In genomic region chr5:58127486-58128220, GRCh38 we compare ENCODE assay signal across 1 cellular context.
TF ChIP-seq lines count a peak whose summit lies in the region.

No MANE protein-coding gene starts in this region.

TF ChIP-seq in HepG2, 621 proteins besides CTCF, POLR2A, EP300 and RAD21:
- TF ChIP-seq GLI4 (CRISPR knock-in tag; IDR thresholded peaks at IDR 0.05; ENCODE audit: borderline replicate concordance) (no peak), ZNF335 (CRISPR knock-in tag; IDR thresholded peaks at IDR 0.05) (no peak), CENPT (CRISPR knock-in tag; IDR thresholded peaks at IDR 0.05; ENCODE audit: low read depth) (no peak), ZNF136 (CRISPR knock-in tag; IDR thresholded peaks at IDR 0.05; ENCODE audit: low read depth) (no peak), SIN3A (IDR thresholded peaks at IDR 0.05; ENCODE audit: borderline replicate concordance, low read depth, low read length) (no peak), ZNF326 (CRISPR knock-in tag; IDR thresholded peaks at IDR 0.05; ENCODE audit: borderline replicate concordance) (no peak), CERS6 (CRISPR knock-in tag; IDR thresholded peaks at IDR 0.05) (no peak), ZNF563 (CRISPR knock-in tag; IDR thresholded peaks at IDR 0.05) (no peak)
- TF ChIP-seq, protein P1, sequence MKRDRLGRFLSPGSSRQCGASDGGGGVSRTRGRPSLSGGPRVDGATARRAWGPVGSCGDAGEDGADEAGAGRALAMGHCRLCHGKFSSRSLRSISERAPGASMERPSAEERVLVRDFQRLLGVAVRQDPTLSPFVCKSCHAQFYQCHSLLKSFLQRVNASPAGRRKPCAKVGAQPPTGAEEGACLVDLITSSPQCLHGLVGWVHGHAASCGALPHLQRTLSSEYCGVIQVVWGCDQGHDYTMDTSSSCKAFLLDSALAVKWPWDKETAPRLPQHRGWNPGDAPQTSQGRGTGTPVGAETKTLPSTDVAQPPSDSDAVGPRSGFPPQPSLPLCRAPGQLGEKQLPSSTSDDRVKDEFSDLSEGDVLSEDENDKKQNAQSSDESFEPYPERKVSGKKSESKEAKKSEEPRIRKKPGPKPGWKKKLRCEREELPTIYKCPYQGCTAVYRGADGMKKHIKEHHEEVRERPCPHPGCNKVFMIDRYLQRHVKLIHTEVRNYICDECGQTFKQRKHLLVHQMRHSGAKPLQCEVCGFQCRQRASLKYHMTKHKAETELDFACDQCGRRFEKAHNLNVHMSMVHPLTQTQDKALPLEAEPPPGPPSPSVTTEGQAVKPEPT (CRISPR knock-in tag; IDR thresholded peaks at IDR 0.05; ENCODE audit: low read depth) = no peak
